ENCODE assay signal across 9 cellular contexts in the genomic region with DNA sequence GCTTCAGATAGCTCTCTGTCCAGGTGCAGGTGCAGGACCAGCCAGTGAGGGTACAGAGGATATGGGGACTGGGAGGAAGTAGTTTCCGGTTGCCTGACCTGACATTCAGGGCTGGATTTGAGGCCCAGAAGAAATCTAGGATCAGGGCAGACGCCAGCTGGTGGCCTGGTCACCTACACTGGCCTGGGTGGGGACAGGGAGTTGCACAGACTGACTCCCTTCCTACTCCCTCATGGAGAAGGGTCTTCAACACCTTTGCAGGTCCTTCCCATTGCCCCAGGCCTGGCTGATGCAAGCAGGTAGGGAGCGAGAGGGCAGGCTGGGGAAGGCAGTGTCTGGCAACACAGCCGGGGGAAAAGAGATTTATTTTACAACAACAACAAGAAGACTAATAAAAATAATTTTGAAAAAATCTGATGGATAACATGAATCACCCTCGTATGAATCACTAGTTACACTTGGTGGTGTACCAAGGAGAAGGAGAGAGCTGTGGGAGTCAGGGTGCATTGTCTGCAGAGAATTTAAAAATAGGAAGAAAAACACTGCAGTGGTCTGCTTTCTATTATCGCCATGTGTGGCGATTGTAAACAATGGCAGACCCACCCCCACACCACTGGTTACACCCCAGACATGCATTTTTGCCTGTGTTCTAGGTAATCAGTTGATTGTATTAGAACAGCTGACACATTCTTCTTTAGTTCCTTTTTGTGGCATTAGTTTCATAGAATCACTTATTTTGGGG.
DNase-seq lines count a peak whose midpoint lies in the region; TF ChIP-seq lines count a peak whose summit lies in the region.
"Had no signal": no experiment of that assay in that cellular context is flagged by ENCODE, and none has a peak within 500 bp of the region (broad histone marks: within the 10 kb centered on the region; RNA-seq: fewer than 3 reads in every experiment).

No MANE protein-coding gene starts in this region.

- in situ Hi-C loops in brain microvascular endothelial cell (cut with HindIII; ENCODE audit: low pct_ligation_motif_present, low sequenced_read_pairs): no loop called here
- in situ Hi-C loops in GM13977 (cut with MboI; ENCODE audit: low pct_unique_long_range_greater_than_20kb, low sequenced_read_pairs, unreplicated experiment): no loop called here

- no peaks in the 10 kb centered on the region for H3K36me3 ChIP-seq in brain microvascular endothelial cell (replicated peaks)
- H3K36me3 ChIP-seq: cardiac muscle cell had no signal

- DNase-seq in stimulated activated CD8-positive, alpha-beta memory T cell treated with anti-CD3 and anti-CD28 coated beads, Interleukin-4, amount 100 ng/mL, for 24 hours (ENCODE audit: low read depth): peak; percentile 24
- no peak for DNase-seq in stimulated activated CD8-positive, alpha-beta memory T cell treated with anti-CD3 and anti-CD28 coated beads, Interleukin-4, amount 100 ng/mL, for 48 hours
- DNase-seq in NB4 (ENCODE audit: low read depth) (peak; percentile 53), brain microvascular endothelial cell (peak; percentile 80), skeletal muscle cell (ENCODE audit: low read depth) (peak; percentile 73), GM13977 (ENCODE audit: low spot score) (no peak), middle frontal gyrus (ENCODE audit: extremely low spot score, low spot score) (no peak), NCI-H1436 treated with DMSO at 0.1 percent for 48 hours (lab: John Stamatoyannopoulos, UW) (no peak)

- H3K27me3 ChIP-seq in brain microvascular endothelial cell (replicated peaks): no peaks in the 10 kb centered on the region
- H3K27me3 ChIP-seq: cardiac muscle cell had no signal

- TF ChIP-seq CTCF in NB4 (IDR thresholded peaks at IDR 0.05; ENCODE audit: low read depth, low read length) (no peak), brain microvascular endothelial cell (IDR thresholded peaks at IDR 0.05; ENCODE audit: low read depth, low read length, missing control alignments) (no peak), GM13977 (IDR thresholded peaks at IDR 0.05; ENCODE audit: extremely low read depth, insufficient read depth, missing control alignments) (no peak)

- H3K27ac ChIP-seq in brain microvascular endothelial cell: peak overlapping the region; percentile 93
- H3K27ac ChIP-seq: cardiac muscle cell had no signal

- no peak overlapping the region for H3K4me3 ChIP-seq in NB4 (ENCODE audit: low read depth, low read length)
- H3K4me3 ChIP-seq in brain microvascular endothelial cell (ENCODE audit: low read depth, low read length): peak overlapping the region; percentile 16
- H3K4me3 ChIP-seq in skeletal muscle cell (ENCODE audit: low read depth, low read length): no peak overlapping the region
- H3K4me3 ChIP-seq: cardiac muscle cell had no signal

- TF ChIP-seq POLR2A in NB4 (IDR thresholded peaks at IDR 0.05; ENCODE audit: extremely low read depth, insufficient read length): no peak

Comparison
In these comparisons a context has a peak if more than half of its experiments do, and no peak if none do; other contexts are left out.
1. DNase-seq: peak in stimulated activated CD8-positive, alpha-beta memory T cell treated with anti-CD3 and anti-CD28 coated beads, Interleukin-4, amount 100 ng/mL, for 24 hours (single experiment), NB4 (single experiment), brain microvascular endothelial cell (single experiment) and skeletal muscle cell (single experiment); none in stimulated activated CD8-positive, alpha-beta memory T cell treated with anti-CD3 and anti-CD28 coated beads, Interleukin-4, amount 100 ng/mL, for 48 hours (single experiment), GM13977 (single experiment), middle frontal gyrus (single experiment) and NCI-H1436 treated with DMSO at 0.1 percent for 48 hours (single experiment).